ENCODE assay signal across 12 cellular contexts in the genomic region with DNA sequence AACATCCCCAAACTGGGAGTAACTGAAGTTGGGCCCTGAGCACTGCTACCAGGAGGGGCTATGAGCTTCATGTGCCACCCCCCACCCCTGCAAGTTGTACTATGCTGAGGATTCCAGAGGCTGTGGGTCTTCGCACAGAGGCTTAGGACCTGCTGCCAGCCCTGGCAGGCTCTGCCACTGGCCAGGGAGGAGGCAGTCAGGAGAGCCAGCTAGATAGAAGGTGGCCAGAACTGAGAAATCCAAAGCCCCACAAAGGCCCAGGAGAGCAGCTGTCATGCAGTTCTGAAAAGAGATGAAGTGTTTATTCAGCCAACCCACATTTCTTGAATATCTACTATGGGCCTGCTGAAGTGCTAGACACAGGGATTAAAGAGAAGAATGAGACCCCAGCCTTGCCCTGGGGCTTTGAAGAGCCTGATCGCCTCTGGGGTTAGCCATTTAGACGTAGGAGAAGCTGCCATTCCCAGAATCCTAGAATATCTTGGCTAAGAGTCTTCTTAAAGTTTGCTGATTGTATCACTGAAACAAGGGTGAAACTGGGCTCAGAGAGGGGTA. TPM values are rescaled to one million over a fixed set of nuclear protein-coding genes. Genes with fewer than 3 reads are reported as not detected.
DNase-seq lines count a peak whose midpoint lies in the region; ATAC-seq and TF ChIP-seq lines count a peak whose summit lies in the region.
"Had no signal": no experiment of that assay in that cellular context is flagged by ENCODE, and none has a peak within 500 bp of the region (broad histone marks: within the 10 kb centered on the region; RNA-seq: fewer than 3 reads in every experiment).

No MANE protein-coding gene starts in this region.

- H3K27me3 Mint-ChIP-seq in Caco-2 (ENCODE audit: insufficient read depth, unreplicated experiment) (no peaks in the 10 kb centered on the region), IgD-negative memory B cell (no peaks in the 10 kb centered on the region)
- H3K27me3 Mint-ChIP-seq in central memory CD8-positive, alpha-beta T cell = no peaks in the 10 kb centered on the region

- no peak overlapping the region for H3K9ac ChIP-seq in neural cell (ENCODE audit: low read length)

- H3F3A ChIP-seq in neural cell (ENCODE audit: insufficient read depth, low read length, poor library complexity, severe bottlenecking) = no peaks in the 10 kb centered on the region

- intact Hi-C loops in Caco-2 (cut with micrococcal nuclease; ENCODE audit: unreplicated experiment) = no loop called here
- intact Hi-C loops in upper lobe of right lung (cut with DNase I) = no loop called here

- CTCF ChIA-PET in Caco-2 (lab: Charles Lee) = interaction anchor here (1.1 to 2.9 kb wide), 2 partner anchors 24 to 44 kb away, joined by 6 to 11 read pairs; no protein-coding TSS in a partner anchor

- peak overlapping the region; percentile 88 for H3K4me3 Mint-ChIP-seq in Caco-2 (ENCODE audit: unreplicated experiment)
- H3K4me3 Mint-ChIP-seq in IgD-negative memory B cell = peak overlapping the region; percentile 73 to 82 (median 78)
- H3K4me3 Mint-ChIP-seq in central memory CD8-positive, alpha-beta T cell = peak overlapping the region; percentile 88

- H3K27me3 ChIP-seq in Caco-2 (replicated peaks; ENCODE audit: control insufficient read depth, insufficient read depth, low read length) = no peaks in the 10 kb centered on the region
- H3K27me3 ChIP-seq in neural cell (ENCODE audit: insufficient read depth, low read depth, low read length) = no peaks in the 10 kb centered on the region
- H3K27me3 ChIP-seq in upper lobe of right lung = no peaks in the 10 kb centered on the region

- H3K4me2 ChIP-seq in neural cell (ENCODE audit: low read length) = peak overlapping the region; percentile 68

- H3K36me3 Mint-ChIP-seq in Caco-2 (ENCODE audit: insufficient read depth, unreplicated experiment) = peaks cover 15% of the 10 kb centered on the region
- peaks cover 3% of the 10 kb centered on the region for H3K36me3 Mint-ChIP-seq in IgD-negative memory B cell
- H3K36me3 Mint-ChIP-seq in central memory CD8-positive, alpha-beta T cell (ENCODE audit: insufficient read depth) = peaks cover 11% of the 10 kb centered on the region

- no peaks in the 10 kb centered on the region for H4K20me1 ChIP-seq in neural cell (ENCODE audit: insufficient read depth)

- H3K79me2 ChIP-seq in neural cell (replicated peaks; ENCODE audit: insufficient read depth, low read length) = peaks cover 23% of the 10 kb centered on the region

- no peak overlapping the region for H3K27ac ChIP-seq in neural cell (ENCODE audit: low read length)
- H3K27ac ChIP-seq in upper lobe of right lung = no peak overlapping the region

- H3K36me3 ChIP-seq in Caco-2 (ENCODE audit: control insufficient read depth, insufficient read depth, low read length) (no peaks in the 10 kb centered on the region), neural cell (ENCODE audit: insufficient read depth, low read length) (no peaks in the 10 kb centered on the region), upper lobe of right lung (no peaks in the 10 kb centered on the region)

- H3K4me1 ChIP-seq in Caco-2 (peaks cover 36% of the 10 kb centered on the region), upper lobe of right lung (peaks cover 12% of the 10 kb centered on the region)

- H3K9me3 Mint-ChIP-seq in Caco-2 (ENCODE audit: unreplicated experiment) (no peaks in the 10 kb centered on the region), IgD-negative memory B cell (no peaks in the 10 kb centered on the region)
- no peaks in the 10 kb centered on the region for H3K9me3 Mint-ChIP-seq in central memory CD8-positive, alpha-beta T cell

- H3K4me3 ChIP-seq in Caco-2 (ENCODE audit: low read depth, low read length) = no peak overlapping the region
- peak overlapping the region; percentile 96 for H3K4me3 ChIP-seq in neural cell (ENCODE audit: low read length)
- no peak overlapping the region for H3K4me3 ChIP-seq in upper lobe of right lung
- H3K4me3 ChIP-seq: mucosa of descending colon had no signal

- no TSS peak for BruUV-seq in Caco-2 (replicated peaks; lab: Mats Ljungman, UMichigan)

- POLR2A ChIA-PET in Caco-2 (lab: Charles Lee) = interaction anchor here (2.0 kb wide), 1 partner anchor 11 kb away, joined by 7 read pairs; a partner anchor contains a TSS

- ATAC-seq in central memory CD8-positive, alpha-beta T cell (replicated peaks; ENCODE audit: extremely low read depth, poor library complexity, severe bottlenecking) = no peak
- no peak for ATAC-seq in GM21447 (IDR thresholded peaks at IDR 0.05; ENCODE audit: unreplicated experiment)
- ATAC-seq in upper lobe of right lung = no peak
- ATAC-seq: mucosa of descending colon had no signal

- no peak for TF ChIP-seq RAD21 in neural cell (conservative IDR thresholded peaks at IDR 0.05)

- TF ChIP-seq CTCF in Caco-2 (IDR thresholded peaks at IDR 0.05; ENCODE audit: insufficient read depth in 1 of 2, low read depth in 1 of 2, low read length in 1 of 2, severe bottlenecking in 1 of 2, unreplicated experiment in 1 of 2) (no peak), neural cell (IDR thresholded peaks at IDR 0.05; ENCODE audit: poor library complexity, severe bottlenecking) (no peak), upper lobe of right lung (IDR thresholded peaks at IDR 0.05) (no peak)

- H3K9me2 ChIP-seq in neural cell (ENCODE audit: insufficient read depth, low read length) = no peaks in the 10 kb centered on the region

- TF ChIP-seq EP300 in neural cell (conservative IDR thresholded peaks at IDR 0.05; ENCODE audit: poor library complexity, severe bottlenecking) = no peak

- H2AFZ ChIP-seq in neural cell (ENCODE audit: low read depth, low read length) = no peak overlapping the region

- H3K27ac Mint-ChIP-seq in Caco-2 (ENCODE audit: unreplicated experiment) = peak overlapping the region; percentile 53
- H3K27ac Mint-ChIP-seq in IgD-negative memory B cell = peak overlapping the region in 2 of 3 donors; percentile 57 to 62
- no peak overlapping the region for H3K27ac Mint-ChIP-seq in central memory CD8-positive, alpha-beta T cell (ENCODE audit: low read depth)

- H3K9me3 ChIP-seq in Caco-2 (no peaks in the 10 kb centered on the region), neural cell (ENCODE audit: low read length) (no peaks in the 10 kb centered on the region), upper lobe of right lung (no peaks in the 10 kb centered on the region)
- H3K9me3 ChIP-seq: mucosa of descending colon had no signal

- DNase-seq in Caco-2 (no peak), DMS79 (lab: John Stamatoyannopoulos, UW) (no peak), upper lobe of right lung (no peak)
- no peak for DNase-seq in central memory CD8-positive, alpha-beta T cell (ENCODE audit: low spot score in 2 of 2)
- DNase-seq: activated CD4-positive, alpha-beta T cell treated with anti-CD3 and anti-CD28 coated beads, Interleukin-2, amount 50 U/mL, for 4 hours; NCI-H82 had no signal

- H3K4me1 Mint-ChIP-seq in Caco-2 (ENCODE audit: low read depth, unreplicated experiment) (peaks cover 20% of the 10 kb centered on the region), IgD-negative memory B cell (peaks cover 9 to 11% (median 9%) of the 10 kb centered on the region in 3 donors)
- H3K4me1 Mint-ChIP-seq in central memory CD8-positive, alpha-beta T cell = peaks cover 32% of the 10 kb centered on the region

TF ChIP-seq in neural cell, 6 proteins besides CTCF, POLR2A, EP300 and RAD21:
- TF ChIP-seq, protein P1, sequence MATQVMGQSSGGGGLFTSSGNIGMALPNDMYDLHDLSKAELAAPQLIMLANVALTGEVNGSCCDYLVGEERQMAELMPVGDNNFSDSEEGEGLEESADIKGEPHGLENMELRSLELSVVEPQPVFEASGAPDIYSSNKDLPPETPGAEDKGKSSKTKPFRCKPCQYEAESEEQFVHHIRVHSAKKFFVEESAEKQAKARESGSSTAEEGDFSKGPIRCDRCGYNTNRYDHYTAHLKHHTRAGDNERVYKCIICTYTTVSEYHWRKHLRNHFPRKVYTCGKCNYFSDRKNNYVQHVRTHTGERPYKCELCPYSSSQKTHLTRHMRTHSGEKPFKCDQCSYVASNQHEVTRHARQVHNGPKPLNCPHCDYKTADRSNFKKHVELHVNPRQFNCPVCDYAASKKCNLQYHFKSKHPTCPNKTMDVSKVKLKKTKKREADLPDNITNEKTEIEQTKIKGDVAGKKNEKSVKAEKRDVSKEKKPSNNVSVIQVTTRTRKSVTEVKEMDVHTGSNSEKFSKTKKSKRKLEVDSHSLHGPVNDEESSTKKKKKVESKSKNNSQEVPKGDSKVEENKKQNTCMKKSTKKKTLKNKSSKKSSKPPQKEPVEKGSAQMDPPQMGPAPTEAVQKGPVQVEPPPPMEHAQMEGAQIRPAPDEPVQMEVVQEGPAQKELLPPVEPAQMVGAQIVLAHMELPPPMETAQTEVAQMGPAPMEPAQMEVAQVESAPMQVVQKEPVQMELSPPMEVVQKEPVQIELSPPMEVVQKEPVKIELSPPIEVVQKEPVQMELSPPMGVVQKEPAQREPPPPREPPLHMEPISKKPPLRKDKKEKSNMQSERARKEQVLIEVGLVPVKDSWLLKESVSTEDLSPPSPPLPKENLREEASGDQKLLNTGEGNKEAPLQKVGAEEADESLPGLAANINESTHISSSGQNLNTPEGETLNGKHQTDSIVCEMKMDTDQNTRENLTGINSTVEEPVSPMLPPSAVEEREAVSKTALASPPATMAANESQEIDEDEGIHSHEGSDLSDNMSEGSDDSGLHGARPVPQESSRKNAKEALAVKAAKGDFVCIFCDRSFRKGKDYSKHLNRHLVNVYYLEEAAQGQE (IDR thresholded peaks at IDR 0.05; ENCODE audit: borderline replicate concordance) = no peak
- no peak for TF ChIP-seq MXI1 (conservative IDR thresholded peaks at IDR 0.05; ENCODE audit: poor library complexity, severe bottlenecking)
- no peak for TF ChIP-seq SMC3 (conservative IDR thresholded peaks at IDR 0.05; ENCODE audit: poor library complexity)

RNA-seq across cellular contexts. Expression of a gene that starts 1.4 kb away (rescaled TPM):
- 43.6 and 48.8 TPM in 2 replicates for total RNA-seq in Caco-2 (2022)
- 19.9 TPM for polyA plus RNA-seq in IgD-negative memory B cell
- polyA plus RNA-seq in neural cell = 42.9 and 65.1 TPM in 2 replicates
- polyA minus RNA-seq in neural cell = 27.0 and 28.6 TPM in 2 replicates
- 37.7 TPM for total RNA-seq in upper lobe of right lung

RNA-seq across cellular contexts. Expression of a gene that starts 10.8 kb away (rescaled TPM):
- 48.8 and 57.2 TPM in 2 replicates for total RNA-seq in Caco-2 (2022)
- polyA plus RNA-seq in IgD-negative memory B cell = 83.2 TPM
- 99.8 and 119 TPM in 2 replicates for polyA plus RNA-seq in neural cell
- 69.8 and 69.9 TPM in 2 replicates for polyA minus RNA-seq in neural cell
- 31.0 TPM for total RNA-seq in upper lobe of right lung

RNA-seq across cellular contexts. Expression of a gene that starts 10.8 kb away (rescaled TPM):
- total RNA-seq in Caco-2 (2022) = 1.1 and 1.9 TPM in 2 replicates
- polyA plus RNA-seq in IgD-negative memory B cell = not detected
- 0.33 TPM in 1 of 2 replicates, not detected in the other for polyA plus RNA-seq in neural cell
- polyA minus RNA-seq in neural cell = 0.46 and 0.73 TPM in 2 replicates
- total RNA-seq in upper lobe of right lung = not detected

RNA-seq across cellular contexts. Expression of a gene that starts 22.9 kb away (rescaled TPM):
- total RNA-seq in Caco-2 (2022) (60.9 and 64.9 TPM in 2 replicates), upper lobe of right lung (10.4 TPM)
- polyA plus RNA-seq in IgD-negative memory B cell (48.0 TPM), neural cell (31.2 and 31.7 TPM in 2 replicates)
- 12.2 and 12.6 TPM in 2 replicates for polyA minus RNA-seq in neural cell

RNA-seq across cellular contexts. Expression of a gene that starts 50.4 kb away (rescaled TPM):
- 14.5 and 14.7 TPM in 2 replicates for total RNA-seq in Caco-2 (2022)
- 1.3 TPM for polyA plus RNA-seq in IgD-negative memory B cell
- not detected in 2 replicates for polyA plus RNA-seq in neural cell
- not detected in 2 replicates for polyA minus RNA-seq in neural cell
- 10.8 TPM for total RNA-seq in upper lobe of right lung
- total RNA-seq: endothelial cell of umbilical vein, H4 had no signal
- polyA plus RNA-seq: endothelial cell of umbilical vein had no signal
